ENCODE assay signal across 12 cellular contexts in genomic region chr14:65206078-65206447, GRCh38.
DNase-seq lines count a peak whose midpoint lies in the region; ATAC-seq lines count a peak whose summit lies in the region.
"Had no signal": no experiment of that assay in that cellular context is flagged by ENCODE, and none has a peak within 500 bp of the region (broad histone marks: within the 10 kb centered on the region; RNA-seq: fewer than 3 reads in every experiment).

No MANE protein-coding gene starts in this region.

- H3K27ac Mint-ChIP-seq in activated naive CD8-positive, alpha-beta T cell = peak overlapping the region; percentile 80
- peak overlapping the region; percentile 80 for H3K27ac Mint-ChIP-seq in stimulated activated effector memory CD8-positive, alpha-beta T cell treated with anti-CD3 and anti-CD28 coated beads, Interleukin-12 subunit alpha, Interleukin-12 subunit beta, amount 100 ng/mL, for 72 hours

- H3K27ac ChIP-seq in KOPT-K1 (ENCODE audit: low read depth, low read length, poor library complexity, severe bottlenecking) = peak overlapping the region; percentile 98
- H3K27ac ChIP-seq: vagina had no signal

- H3K9me3 Mint-ChIP-seq in activated T-cell treated with anti-CD3 and anti-CD28 coated beads, Interleukin-2, amount 50 U/mL, for 4 hours = peaks cover 14% of the 10 kb centered on the region
- peaks cover 6% of the 10 kb centered on the region for H3K9me3 Mint-ChIP-seq in activated naive CD8-positive, alpha-beta T cell (ENCODE audit: low read depth)
- peaks cover 2% of the 10 kb centered on the region for H3K9me3 Mint-ChIP-seq in stimulated activated effector memory CD8-positive, alpha-beta T cell treated with anti-CD3 and anti-CD28 coated beads, Interleukin-12 subunit alpha, Interleukin-12 subunit beta, amount 100 ng/mL, for 72 hours

- peaks cover 6% of the 10 kb centered on the region for H3K9me3 ChIP-seq in KOPT-K1 (ENCODE audit: insufficient read depth, low read length, poor library complexity, severe bottlenecking)
- H3K9me3 ChIP-seq: vagina had no signal

- no peaks in the 10 kb centered on the region for H3K36me3 Mint-ChIP-seq in activated T-cell treated with anti-CD3 and anti-CD28 coated beads, Interleukin-2, amount 50 U/mL, for 4 hours (ENCODE audit: insufficient read depth)
- no peaks in the 10 kb centered on the region for H3K36me3 Mint-ChIP-seq in activated naive CD8-positive, alpha-beta T cell
- H3K36me3 Mint-ChIP-seq in stimulated activated effector memory CD8-positive, alpha-beta T cell treated with anti-CD3 and anti-CD28 coated beads, Interleukin-12 subunit alpha, Interleukin-12 subunit beta, amount 100 ng/mL, for 72 hours = peaks cover 14% of the 10 kb centered on the region

- H3K4me3 Mint-ChIP-seq in activated T-cell treated with anti-CD3 and anti-CD28 coated beads, Interleukin-2, amount 50 U/mL, for 4 hours = peak overlapping the region; percentile 50
- peak overlapping the region; percentile 72 for H3K4me3 Mint-ChIP-seq in activated naive CD8-positive, alpha-beta T cell
- peak overlapping the region; percentile 59 for H3K4me3 Mint-ChIP-seq in stimulated activated effector memory CD8-positive, alpha-beta T cell treated with anti-CD3 and anti-CD28 coated beads, Interleukin-12 subunit alpha, Interleukin-12 subunit beta, amount 100 ng/mL, for 72 hours

- no peaks in the 10 kb centered on the region for H3K36me3 ChIP-seq in KOPT-K1 (ENCODE audit: insufficient read depth, low read length)
- H3K36me3 ChIP-seq: vagina had no signal

- DNase-seq in activated T-cell treated with anti-CD3 and anti-CD28 coated beads, Interleukin-2, amount 50 U/mL, for 4 hours = no peak
- no peak for DNase-seq in activated T-cell treated with anti-CD3 and anti-CD28 coated beads, Interleukin-2, amount 50 U/mL, for 48 hours
- no peak for DNase-seq in stimulated activated effector memory CD8-positive, alpha-beta T cell treated with anti-CD3 and anti-CD28 coated beads, Interleukin-12 subunit alpha, Interleukin-12 subunit beta, amount 100 ng/mL, for 72 hours (ENCODE audit: low spot score in 2 of 2)
- no peak for DNase-seq in HuH-7.5 (ENCODE audit: low spot score)
- no peak for DNase-seq in midbrain (lab: John Stamatoyannopoulos, UW)
- no peak for DNase-seq in DMS 273 (lab: John Stamatoyannopoulos, UW; ENCODE audit: unreplicated experiment)
- DNase-seq: NCI-H1436 treated with DMSO at 0.1 percent for 48 hours, NCI-H510A treated with DMSO at 0.1 percent for 48 hours had no signal

- H3K27me3 Mint-ChIP-seq in activated T-cell treated with anti-CD3 and anti-CD28 coated beads, Interleukin-2, amount 50 U/mL, for 4 hours (ENCODE audit: low read depth) = no peaks in the 10 kb centered on the region
- H3K27me3 Mint-ChIP-seq in activated naive CD8-positive, alpha-beta T cell = no peaks in the 10 kb centered on the region

- H3K4me1 Mint-ChIP-seq in activated T-cell treated with anti-CD3 and anti-CD28 coated beads, Interleukin-2, amount 50 U/mL, for 4 hours (ENCODE audit: low read depth) = peaks cover 60% of the 10 kb centered on the region
- peaks cover 50% of the 10 kb centered on the region for H3K4me1 Mint-ChIP-seq in activated naive CD8-positive, alpha-beta T cell (ENCODE audit: low read depth)
- peaks cover 61% of the 10 kb centered on the region for H3K4me1 Mint-ChIP-seq in stimulated activated effector memory CD8-positive, alpha-beta T cell treated with anti-CD3 and anti-CD28 coated beads, Interleukin-12 subunit alpha, Interleukin-12 subunit beta, amount 100 ng/mL, for 72 hours

- no peak for ATAC-seq in activated T-cell treated with anti-CD3 and anti-CD28 coated beads, Interleukin-2, amount 50 U/mL, for 4 hours
- no peak for ATAC-seq in stimulated activated effector memory CD8-positive, alpha-beta T cell treated with anti-CD3 and anti-CD28 coated beads, Interleukin-12 subunit alpha, Interleukin-12 subunit beta, amount 100 ng/mL, for 72 hours
- ATAC-seq: Panc1 had no signal
